8 cellular contexts compared by ENCODE assay signal in genomic region chr16:85114909-85115567, GRCh38. TPM values are rescaled to one million over a fixed set of nuclear protein-coding genes. Genes with fewer than 3 reads are reported as not detected.
DNase-seq lines count a peak whose midpoint lies in the region; TF ChIP-seq lines count a peak whose summit lies in the region.

No MANE protein-coding gene starts in this region.

- peak; percentile 96 for TF ChIP-seq CTCF in epithelial cell of proximal tubule (conservative IDR thresholded peaks at IDR 0.05; ENCODE audit: low read depth, low read length)

- peak; percentile 65 for DNase-seq in NK-92 treated with Interleukin-12 subunit alpha and Interleukin-12 subunit beta, amount 100 ng/mL, for 24 hours (lab: John Stamatoyannopoulos, UW)
- DNase-seq in NK-92 (lab: John Stamatoyannopoulos, UW; ENCODE audit: unreplicated experiment) (no peak), HuH-7.5 (ENCODE audit: low spot score) (peak; percentile 98), OCI-M2 (lab: John Stamatoyannopoulos, UW; ENCODE audit: unreplicated experiment) (peak; percentile 13), activated T-cell treated with anti-CD3 and anti-CD28 coated beads for 4 hours (peak; percentile 76), epithelial cell of proximal tubule (ENCODE audit: low read depth) (peak; percentile 6), myocyte (ENCODE audit: low read depth) (peak; percentile 82)
- DNase-seq in stimulated activated CD8-positive, alpha-beta memory T cell treated with anti-CD3 and anti-CD28 coated beads, Interleukin-7, amount 100 ng/mL, for 1 hour (ENCODE audit: low read depth in 2 of 2) = peak; percentile 59 to 68

- H3K4me3 ChIP-seq in epithelial cell of proximal tubule (ENCODE audit: low read depth, low read length) = peak overlapping the region; percentile 20

RNA-seq across cellular contexts. Expression of gene CIBAR2, which starts 2.8 kb away (rescaled TPM):
- total RNA-seq in epithelial cell of proximal tubule = not detected in 2 replicates
- total RNA-seq in myocyte = not detected in 2 replicates
- not detected for polyA plus RNA-seq in myocyte (2012)
